ENCODE assay signal across 9 cellular contexts in genomic region chr1:27001570-27002360, GRCh38. TPM values are rescaled to one million over a fixed set of nuclear protein-coding genes. Genes with fewer than 3 reads are reported as not detected.
DNase-seq lines count a peak whose midpoint lies in the region; ATAC-seq and TF ChIP-seq lines count a peak whose summit lies in the region.
"Had no signal": no experiment of that assay in that cellular context is flagged by ENCODE, and none has a peak within 500 bp of the region (broad histone marks: within the 10 kb centered on the region; RNA-seq: fewer than 3 reads in every experiment).

No MANE protein-coding gene starts in this region.

- peaks cover 10% of the 10 kb centered on the region for H3K27me3 Mint-ChIP-seq in CD4-positive, alpha-beta T cell

- H3K27ac ChIP-seq in adrenal gland: peak overlapping the region in 2 of 5 donors; percentile 26 to 87
- H3K27ac ChIP-seq in stomach smooth muscle (ENCODE audit: low read length): peak overlapping the region; percentile 89
- H3K27ac ChIP-seq in CD4-positive, alpha-beta T cell (ENCODE audit: low read depth, low read length): no peak overlapping the region

- no peak overlapping the region for H3K4me3 ChIP-seq in adrenal gland
- no peak overlapping the region for H3K4me3 ChIP-seq in stomach smooth muscle (ENCODE audit: low read length in 2 of 2)

- TF ChIP-seq CTCF in adrenal gland (IDR thresholded peaks at IDR 0.05): no peak
- TF ChIP-seq CTCF in CD4-positive, alpha-beta T cell (IDR thresholded peaks at IDR 0.05): no peak

- H3K9ac ChIP-seq in stomach smooth muscle (ENCODE audit: low read length in 2 of 2): peak overlapping the region in 1 of 2 donors; percentile 47

- no peak for TF ChIP-seq POLR2A in adrenal gland (IDR thresholded peaks at IDR 0.05)

- POLR2A ChIA-PET in CD4-positive, alpha-beta T cell (lab: Charles Lee): no interaction called here

- no peaks in the 10 kb centered on the region for H3K27me3 ChIP-seq in adrenal gland
- no peaks in the 10 kb centered on the region for H3K27me3 ChIP-seq in stomach smooth muscle (ENCODE audit: control insufficient read depth in 1 of 2, insufficient read depth in 2 of 2, low read length in 2 of 2)
- H3K27me3 ChIP-seq in CD4-positive, alpha-beta T cell (ENCODE audit: control insufficient read depth, insufficient read depth, low read length): peaks cover 8% of the 10 kb centered on the region

- H3K4me1 Mint-ChIP-seq in CD4-positive, alpha-beta T cell (ENCODE audit: low read depth): peaks cover 7% of the 10 kb centered on the region

- H3K9me3 ChIP-seq in adrenal gland (replicated peaks in 1 of 3) (no peaks in the 10 kb centered on the region), stomach smooth muscle (ENCODE audit: control insufficient read depth in 2 of 2, low read length in 2 of 2) (no peaks in the 10 kb centered on the region)
- no peaks in the 10 kb centered on the region for H3K9me3 ChIP-seq in CD4-positive, alpha-beta T cell (ENCODE audit: control insufficient read depth, low read length)

- no peak overlapping the region for H3K27ac Mint-ChIP-seq in CD4-positive, alpha-beta T cell

- CTCF ChIA-PET in CD4-positive, alpha-beta T cell (lab: Charles Lee): interaction anchor here (0.9 kb wide), 1 partner anchor 44 kb away, joined by 3 read pairs; no protein-coding TSS in a partner anchor

- ATAC-seq in HG03432 (IDR thresholded peaks at IDR 0.05; ENCODE audit: unreplicated experiment) (peak; percentile 58), HG03521 (IDR thresholded peaks at IDR 0.05; ENCODE audit: unreplicated experiment) (no peak), HG02970 (IDR thresholded peaks at IDR 0.05; ENCODE audit: low FRiP score, unreplicated experiment) (no peak)
- ATAC-seq in CD4-positive, alpha-beta T cell (ENCODE audit: poor library complexity): no peak

- no peaks in the 10 kb centered on the region for H3K9me3 Mint-ChIP-seq in CD4-positive, alpha-beta T cell

- H3K4me3 Mint-ChIP-seq in CD4-positive, alpha-beta T cell: no peak overlapping the region

- intact Hi-C loops in adrenal gland (cut with DNase I): no loop called here
- intact Hi-C loops in CD4-positive, alpha-beta T cell (cut with DNase I, micrococcal nuclease): no loop called here

- DNase-seq in adrenal gland (peak in 5 of 7 donors; percentile 44 to 73 (median 49)), kidney glomerular epithelial cell (lab: John Stamatoyannopoulos, UW) (peak; percentile 89)
- DNase-seq in CD4-positive, alpha-beta T cell: no peak
- DNase-seq in activated CD8-positive, alpha-beta memory T cell treated with anti-CD3 and anti-CD28 coated beads for 24 hours: no peak

- H3K36me3 ChIP-seq in adrenal gland (replicated peaks in 1 of 2) (no peaks in the 10 kb centered on the region), stomach smooth muscle (ENCODE audit: control insufficient read depth in 2 of 2, insufficient read depth in 2 of 2, low read length in 2 of 2) (peaks cover 19 to 20% of the 10 kb centered on the region in 2 donors)

- 56 to 63% (median 60%) methylated on average over 11 to 13 of the region's 13 CpGs for WGBS in adrenal gland, 4 donors

- H3K4me1 ChIP-seq in adrenal gland (replicated peaks in 1 of 2) (peaks cover 0 to 18% of the 10 kb centered on the region in 2 donors), stomach smooth muscle (ENCODE audit: control insufficient read depth, insufficient read depth, low read length) (peaks cover 81% of the 10 kb centered on the region)

- H3K36me3 Mint-ChIP-seq in CD4-positive, alpha-beta T cell (ENCODE audit: low read depth): no peaks in the 10 kb centered on the region

RNA-seq across cellular contexts. Expression of gene TRNP1, which starts 8.3 kb away (rescaled TPM):
- total RNA-seq in adrenal gland: 10 to 100 TPM in 3 of 8 donors, 1 to 10 TPM in 5; 3.9 to 27.8 (median 6.5) TPM
- polyA plus RNA-seq in adrenal gland: 10 to 100 TPM in 1 of 3 donors, 1 to 10 TPM in 2; 4.6 to 11.1 (median 9.0) TPM
- total RNA-seq in CD4-positive, alpha-beta T cell: under 1 TPM; 0.19 to 0.20 TPM

RNA-seq across cellular contexts. Expression of gene TENT5B, which starts 10.9 kb away (rescaled TPM):
- total RNA-seq in adrenal gland: 1 to 10 TPM in 4 of 8 donors, under 1 TPM in 4; 0.55 to 7.1 (median 1.00) TPM
- polyA plus RNA-seq in adrenal gland: 1 to 10 TPM in 2 of 3 donors, under 1 TPM in 1; 0.51 to 2.8 (median 1.2) TPM
- not detected for total RNA-seq in CD4-positive, alpha-beta T cell
- total RNA-seq: T-helper 2 cell treated with Interferon-gamma antibody and Interleukin-4, amounts not matched to agents 100 ng/mL and 5 ng/mL, for 36 hours had no signal

RNA-seq across cellular contexts. Expression of gene KDF1, which starts 41.5 kb away (rescaled TPM):
- 1 to 10 TPM in 6 of 8 donors, under 1 TPM in 2; 0.53 to 4.0 (median 1.5) TPM for total RNA-seq in adrenal gland
- polyA plus RNA-seq in adrenal gland: under 1 TPM; 0.15 to 0.56 (median 0.54) TPM
- 1 to 10 TPM in 1 of 2 experiments, under 1 TPM in 1; 0.95 to 1.2 TPM for total RNA-seq in CD4-positive, alpha-beta T cell
- total RNA-seq: T-helper 2 cell treated with Interferon-gamma antibody and Interleukin-4, amounts not matched to agents 100 ng/mL and 5 ng/mL, for 36 hours had no signal

Comparison
In these comparisons a context has a peak if more than half of its experiments do, and no peak if none do; other contexts are left out.
1. DNase-seq: peak in adrenal gland (5 of 7) and kidney glomerular epithelial cell (single experiment); none in CD4-positive, alpha-beta T cell (0 of 10) and activated CD8-positive, alpha-beta memory T cell treated with anti-CD3 and anti-CD28 coated beads for 24 hours (single experiment).
2. RNA of gene TRNP1, which starts 8.3 kb away (total RNA-seq): 3.9 to 27.8 TPM in adrenal gland; 0.19 to 0.20 TPM in CD4-positive, alpha-beta T cell; every median in the first group is over 4 times any median in the second.